Comparison of ENCODE assay signal across 14 cellular contexts in genomic region chr20:36275441-36276189, GRCh38.
"Had no signal": no experiment of that assay in that cellular context is flagged by ENCODE, and none has a peak within 500 bp of the region (broad histone marks: within the 10 kb centered on the region; RNA-seq: fewer than 3 reads in every experiment).

No MANE protein-coding gene starts in this region.

- ATAC-seq: activated CD8-positive, alpha-beta T cell treated with anti-CD3 and anti-CD28 coated beads, Interleukin-2, amount 10 ng/mL, durations not matched to agents 7 days and 5 days; left lobe of liver; naive thymus-derived CD8-positive, alpha-beta T cell; stimulated activated naive B cell treated with anti-CD40 and anti-IgM and Interleukin-4, amounts not matched to agents 10 μg/mL and 1 μg/mL and 100 μg/mL, for 72 hours had no signal

- H3K4me3 ChIP-seq: hepatocyte, thyroid gland, vagina had no signal

- H3K9me3 Mint-ChIP-seq: activated B cell treated with CpG ODN at 0.5 μM for 24 hours; naive thymus-derived CD8-positive, alpha-beta T cell; stimulated activated naive B cell treated with anti-CD40 and anti-IgM and Interleukin-4, amounts not matched to agents 10 μg/mL and 1 μg/mL and 100 μg/mL, for 72 hours had no signal

- H3K27ac Mint-ChIP-seq: activated B cell treated with CpG ODN at 0.5 μM for 24 hours; activated CD8-positive, alpha-beta T cell treated with anti-CD3 and anti-CD28 coated beads, Interleukin-2, amount 10 ng/mL, durations not matched to agents 7 days and 5 days; naive thymus-derived CD8-positive, alpha-beta T cell; stimulated activated naive B cell treated with anti-CD40 and anti-IgM and Interleukin-4, amounts not matched to agents 10 μg/mL and 1 μg/mL and 100 μg/mL, for 72 hours had no signal

- DNase-seq: activated B cell treated with CpG ODN at 0.5 μM for 24 hours; activated CD4-positive, alpha-beta T cell treated with anti-CD3 and anti-CD28 coated beads for 48 hours; activated CD8-positive, alpha-beta T cell treated with anti-CD3 and anti-CD28 coated beads, Interleukin-2, amount 10 ng/mL, durations not matched to agents 7 days and 5 days; activated gamma-delta T cell treated with Interleukin-2 at 50 U/mL for 16 hours; dermis blood vessel endothelial cell; erythroblast; naive thymus-derived CD8-positive, alpha-beta T cell; stimulated activated CD4-positive, alpha-beta T cell treated with anti-CD3 and anti-CD28 coated beads, Interleukin-2, amount 100 ng/mL, for 48 hours; stimulated activated naive B cell treated with anti-CD40 and anti-IgM and Interleukin-4, amounts not matched to agents 10 μg/mL and 1 μg/mL and 100 μg/mL, for 72 hours; T-helper 2 cell; thyroid gland had no signal

- H3K27ac ChIP-seq: hepatocyte, thyroid gland, vagina had no signal

- H3K9me3 ChIP-seq: thyroid gland, vagina had no signal

- H3K4me3 Mint-ChIP-seq: activated B cell treated with CpG ODN at 0.5 μM for 24 hours; activated CD8-positive, alpha-beta T cell treated with anti-CD3 and anti-CD28 coated beads, Interleukin-2, amount 10 ng/mL, durations not matched to agents 7 days and 5 days; naive thymus-derived CD8-positive, alpha-beta T cell; stimulated activated naive B cell treated with anti-CD40 and anti-IgM and Interleukin-4, amounts not matched to agents 10 μg/mL and 1 μg/mL and 100 μg/mL, for 72 hours had no signal

- H3K36me3 Mint-ChIP-seq: naive thymus-derived CD8-positive, alpha-beta T cell; stimulated activated naive B cell treated with anti-CD40 and anti-IgM and Interleukin-4, amounts not matched to agents 10 μg/mL and 1 μg/mL and 100 μg/mL, for 72 hours had no signal

- H3K36me3 ChIP-seq: thyroid gland, vagina had no signal

- H3K4me1 Mint-ChIP-seq: activated B cell treated with CpG ODN at 0.5 μM for 24 hours; naive thymus-derived CD8-positive, alpha-beta T cell; stimulated activated naive B cell treated with anti-CD40 and anti-IgM and Interleukin-4, amounts not matched to agents 10 μg/mL and 1 μg/mL and 100 μg/mL, for 72 hours had no signal

- H3K27me3 ChIP-seq: hepatocyte, thyroid gland, vagina had no signal
